14 cellular contexts compared by ENCODE assay signal in the genomic region with DNA sequence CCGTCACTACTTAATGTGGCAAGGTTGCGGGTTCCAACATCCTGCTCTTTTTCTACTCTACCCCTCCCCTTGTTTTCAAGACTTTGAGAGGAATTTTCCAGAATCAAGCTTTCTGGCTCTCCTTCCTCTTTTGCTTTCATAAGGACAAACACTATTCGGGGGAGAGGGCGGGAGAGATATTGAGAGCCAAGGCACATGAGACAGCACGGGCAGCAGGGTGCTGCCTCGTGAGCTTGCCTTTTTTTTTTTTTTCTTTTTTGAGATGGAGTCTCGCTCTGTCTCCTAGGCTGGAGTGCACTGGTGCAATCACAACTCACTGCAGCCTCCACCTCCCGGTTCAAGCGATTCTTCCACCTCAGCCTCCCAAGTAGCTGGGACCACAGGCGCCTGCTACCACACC. TPM values are rescaled to one million over a fixed set of nuclear protein-coding genes. Genes with fewer than 3 reads are reported as not detected.
DNase-seq lines count a peak whose midpoint lies in the region; ATAC-seq, FAIRE-seq and TF ChIP-seq lines count a peak whose summit lies in the region.
"Had no signal": no experiment of that assay in that cellular context is flagged by ENCODE, and none has a peak within 500 bp of the region (broad histone marks: within the 10 kb centered on the region; RNA-seq: fewer than 3 reads in every experiment).

No MANE protein-coding gene starts in this region.

- no peaks in the 10 kb centered on the region for H3K9me3 ChIP-seq in right lobe of liver
- H3K9me3 ChIP-seq in HepG2 (ENCODE audit: low read length): no peaks in the 10 kb centered on the region
- H3K9me3 ChIP-seq in neutrophil: no peaks in the 10 kb centered on the region

- peaks cover 21 to 27% (median 26%) of the 10 kb centered on the region in 3 donors for H3K4me1 Mint-ChIP-seq in T-cell

- TF ChIP-seq POLR2A in right lobe of liver (IDR thresholded peaks at IDR 0.05) (no peak), HepG2 (IDR thresholded peaks at IDR 0.05; ENCODE audit: insufficient read depth in 1 of 2, low read depth in 2 of 2, low read length in 2 of 2) (no peak), erythroblast (IDR thresholded peaks at IDR 0.05; ENCODE audit: low read length) (no peak)

- no peak for DNase-seq in right lobe of liver
- DNase-seq in HepG2 (ENCODE audit: low spot score): no peak
- DNase-seq in erythroblast (lab: John Stamatoyannopoulos, UW): peak; percentile 23 to 46
- DNase-seq in OCI-M2 (lab: John Stamatoyannopoulos, UW; ENCODE audit: unreplicated experiment): no peak
- DNase-seq in NCI-H345 (lab: John Stamatoyannopoulos, UW): no peak
- no peak for DNase-seq in SIG-M5 treated with dmso at 0.1 percent for 504 hours (lab: John Stamatoyannopoulos, UW; ENCODE audit: unreplicated experiment)
- no peak for DNase-seq in T-cell
- DNase-seq: activated gamma-delta T cell, NCI-H1436, NCI-H748 treated with DMSO at 0.1 percent for 48 hours had no signal

- no peak overlapping the region for H3K4me2 ChIP-seq in HepG2 (ENCODE audit: low read depth, low read length)
- H3K4me2 ChIP-seq: hepatocyte had no signal

- FAIRE-seq in HepG2 (lab: Jason Lieb, UNC): no peak
- FAIRE-seq: G401.6 had no signal

- TF ChIP-seq EP300 in HepG2 (IDR thresholded peaks at IDR 0.05; ENCODE audit: low read depth in 2 of 2, low read length in 2 of 2) (no peak), HepG2 (CRISPR knock-in tag; IDR thresholded peaks at IDR 0.05; ENCODE audit: borderline replicate concordance) (no peak)

- peak overlapping the region in 1 of 2 donors; percentile 6 for H3K27ac Mint-ChIP-seq in T-cell
- H3K27ac Mint-ChIP-seq: type B pancreatic cell had no signal

- CTCF ChIA-PET in HepG2 (lab: Yijun Ruan, JAX; ENCODE audit: low intra/inter-chr PET ratio, low total read pairs) (no interaction called here), T-cell (lab: Charles Lee) (interaction anchor here in 1 of 2 donors (0.7 kb wide), 1 partner anchor 206 kb away, joined by 3 read pairs; no protein-coding TSS in a partner anchor)

- no peak for TF ChIP-seq CTCF in right lobe of liver (IDR thresholded peaks at IDR 0.05)
- no peak for TF ChIP-seq CTCF in HepG2 (CRISPR knock-in tag; IDR thresholded peaks at IDR 0.05)
- TF ChIP-seq CTCF in neutrophil (IDR thresholded peaks at IDR 0.05): no peak

- no peak for ATAC-seq in right lobe of liver
- ATAC-seq in HepG2: no peak
- no peak for ATAC-seq in T-cell (replicated peaks in 1 of 4)

- no peaks in the 10 kb centered on the region for H3K27me3 Mint-ChIP-seq in T-cell

- BruUV-seq in HepG2 (replicated peaks; lab: Mats Ljungman, UMichigan): no TSS peak

- no peak overlapping the region for H3K4me3 Mint-ChIP-seq in T-cell
- H3K4me3 Mint-ChIP-seq: type B pancreatic cell had no signal

- in situ Hi-C loops in HepG2 (cut with HindIII; ENCODE audit: extremely low pct_ligation_motif_present, low pct_unique_long_range_greater_than_20kb): no loop called here

- no peak overlapping the region for H3K4me3 ChIP-seq in right lobe of liver
- H3K4me3 ChIP-seq in HepG2 (replicated peaks in 1 of 3; ENCODE audit: insufficient read depth in 1 of 3, low read depth in 2 of 3, low read length in 3 of 3): no peak overlapping the region
- peak overlapping the region in 1 of 2 experiments; percentile 15 for H3K4me3 ChIP-seq in neutrophil (ENCODE audit: low read depth in 1 of 2, low read length in 1 of 2)
- H3K4me3 ChIP-seq: hepatocyte had no signal

- no peaks in the 10 kb centered on the region for H3K36me3 ChIP-seq in right lobe of liver
- H3K36me3 ChIP-seq in HepG2 (replicated peaks in 1 of 2; ENCODE audit: control insufficient read depth in 1 of 2, insufficient read depth in 2 of 2, low read length in 2 of 2): no peaks in the 10 kb centered on the region
- no peaks in the 10 kb centered on the region for H3K36me3 ChIP-seq in neutrophil

- POLR2A ChIA-PET in HepG2 (lab: Yijun Ruan, JAX) (interaction anchor here (0.7 kb wide), 1 partner anchor 206 kb away, joined by 3 read pairs; no protein-coding TSS in a partner anchor), T-cell (lab: Charles Lee) (no interaction called here)

- no peaks in the 10 kb centered on the region for H3K79me2 ChIP-seq in HepG2 (ENCODE audit: insufficient read depth, low read length)
- H3K79me2 ChIP-seq: hepatocyte had no signal

- H3K27me3 ChIP-seq in right lobe of liver (no peaks in the 10 kb centered on the region), HepG2 (ENCODE audit: control insufficient read depth in 1 of 2, insufficient read depth in 2 of 2, low read length in 2 of 2) (peaks cover 0 to 13% of the 10 kb centered on the region in 2 experiments; a peak in 1 of 5 replicates), neutrophil (no peaks in the 10 kb centered on the region)

- no peaks in the 10 kb centered on the region for H4K20me1 ChIP-seq in HepG2 (ENCODE audit: insufficient read depth, low read length)

- no peaks in the 10 kb centered on the region for H3K9me3 Mint-ChIP-seq in T-cell
- H3K9me3 Mint-ChIP-seq: type B pancreatic cell had no signal

- no peak overlapping the region for H2AFZ ChIP-seq in HepG2 (ENCODE audit: low read length)
- H2AFZ ChIP-seq: hepatocyte had no signal

- peaks cover 3% of the 10 kb centered on the region for H3K36me3 Mint-ChIP-seq in T-cell
- H3K36me3 Mint-ChIP-seq: type B pancreatic cell had no signal

- H3K27ac ChIP-seq in right lobe of liver: peak overlapping the region in 2 of 3 donors; percentile 43 to 51
- no peak overlapping the region for H3K27ac ChIP-seq in HepG2 (ENCODE audit: extremely low read length, insufficient read depth, low read length)
- H3K27ac ChIP-seq in neutrophil: peak overlapping the region; percentile 89
- H3K27ac ChIP-seq: hepatocyte had no signal

- intact Hi-C loops in right lobe of liver (cut with DNase I): no loop called here
- intact Hi-C loops in HepG2 (cut with micrococcal nuclease; ENCODE audit: unreplicated experiment): no loop called here

- WGBS in right lobe of liver (ENCODE audit: insufficient coverage, low coverage, low lambda C conversion rate, missing lambda C conversion rate): 54% methylated on average over 7 of the region's 10 CpGs
- 65% methylated on average over 10 of the region's 10 CpGs for WGBS in HepG2 (ENCODE audit: low lambda C conversion rate)

- peaks cover 0 to 38% (median 12%) of the 10 kb centered on the region in 4 donors for H3K4me1 ChIP-seq in right lobe of liver
- H3K4me1 ChIP-seq in HepG2 (ENCODE audit: insufficient read depth, low read length): peaks cover 11% of the 10 kb centered on the region
- peaks cover 78 to 94% of the 10 kb centered on the region in 2 experiments for H3K4me1 ChIP-seq in neutrophil (ENCODE audit: control insufficient read depth in 1 of 2, insufficient read depth in 1 of 2, low read depth in 1 of 2, low read length in 1 of 2)

- no peak for TF ChIP-seq RAD21 in HepG2 (CRISPR knock-in tag; IDR thresholded peaks at IDR 0.05)

- no peak overlapping the region for H3K9ac ChIP-seq in HepG2 (ENCODE audit: insufficient read depth, low read depth, low read length)

TF ChIP-seq in HepG2, 621 proteins besides CTCF, POLR2A, EP300 and RAD21:
- no peak for TF ChIP-seq ZNF75D (CRISPR knock-in tag; IDR thresholded peaks at IDR 0.05; ENCODE audit: borderline replicate concordance)
- TF ChIP-seq ZNF44 (CRISPR knock-in tag; IDR thresholded peaks at IDR 0.05): no peak
- TF ChIP-seq, protein P1, sequence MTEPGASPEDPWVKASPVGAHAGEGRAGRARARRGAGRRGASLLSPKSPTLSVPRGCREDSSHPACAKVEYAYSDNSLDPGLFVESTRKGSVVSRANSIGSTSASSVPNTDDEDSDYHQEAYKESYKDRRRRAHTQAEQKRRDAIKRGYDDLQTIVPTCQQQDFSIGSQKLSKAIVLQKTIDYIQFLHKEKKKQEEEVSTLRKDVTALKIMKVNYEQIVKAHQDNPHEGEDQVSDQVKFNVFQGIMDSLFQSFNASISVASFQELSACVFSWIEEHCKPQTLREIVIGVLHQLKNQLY (CRISPR knock-in tag; IDR thresholded peaks at IDR 0.05): no peak
- TF ChIP-seq BRCA1 (CRISPR knock-in tag; IDR thresholded peaks at IDR 0.05): no peak

RNA-seq across cellular contexts. Expression of a gene that starts 6.8 kb away (rescaled TPM):
- total RNA-seq in right lobe of liver (10 to 100 TPM in 4 of 6 experiments, 1 to 10 TPM in 2; 6.8 to 57.8 (median 20.8) TPM), HepG2 (2016; rRNA removed; fragmentation: Illumina TruSeq; extraction: Trizol) (0.87 and 1.2 TPM in 2 replicates), T-cell (10 to 100 TPM; 48.7 to 99.2 (median 93.9) TPM)
- total RNA-seq in HepG2 (2016; cell fraction: cytosol; rRNA removed; fragmentation: Illumina TruSeq; extraction: Trizol; ENCODE audit: low read depth): 0.18 and 0.20 TPM in 2 replicates
- 0.36 and 0.80 TPM in 2 replicates for total RNA-seq in HepG2 (2016; cell fraction: insoluble cytoplasmic fraction; rRNA removed; fragmentation: Illumina TruSeq; extraction: Trizol)
- 0.34 and 0.37 TPM in 2 replicates for total RNA-seq in HepG2 (2016; cell fraction: membrane; rRNA removed; fragmentation: Illumina TruSeq; extraction: Trizol)
- total RNA-seq in HepG2 (2016; cell fraction: nucleus; rRNA removed; fragmentation: Illumina TruSeq; extraction: Trizol): 0.88 and 1.3 TPM in 2 replicates
- polyA plus RNA-seq in HepG2 (2011; rRNA removed): 10.9 and 13.3 TPM in 2 replicates
- polyA plus RNA-seq in HepG2 (2011; cell fraction: cytosol; rRNA removed): 3.7 and 4.8 TPM in 2 replicates
- 27.2 and 51.8 TPM in 2 replicates for polyA plus RNA-seq in HepG2 (2011; cell fraction: nucleus; rRNA removed)
- polyA plus RNA-seq in HepG2 (2012): 9.2 and 16.4 TPM in 2 replicates
- 0.06 and 0.09 TPM in 2 replicates for polyA plus RNA-seq in HepG2 (2016; cell fraction: cytosol; fragmentation: Illumina TruSeq; extraction: Trizol; ENCODE audit: low read depth)
- polyA plus RNA-seq in HepG2 (2016; cell fraction: insoluble cytoplasmic fraction; fragmentation: Illumina TruSeq; extraction: Trizol; ENCODE audit: low read depth): 0.51 and 0.97 TPM in 2 replicates
- 0.21 and 0.44 TPM in 2 replicates for polyA plus RNA-seq in HepG2 (2016; cell fraction: membrane; fragmentation: Illumina TruSeq; extraction: Trizol; ENCODE audit: low read depth)
- 1.6 and 4.3 TPM in 2 replicates for polyA plus RNA-seq in HepG2 (2016; cell fraction: nucleus; fragmentation: Illumina TruSeq; extraction: Trizol; ENCODE audit: insufficient read depth, low read depth)
- polyA minus RNA-seq in HepG2 (2011; rRNA and poly(A)+ RNA removed; ENCODE audit: low replicate concordance): 10.8 and 22.0 TPM in 2 replicates
- polyA minus RNA-seq in HepG2 (2011; cell fraction: cytosol; rRNA and poly(A)+ RNA removed): 4.5 and 7.2 TPM in 2 replicates
- polyA minus RNA-seq in HepG2 (2011; cell fraction: nucleus; rRNA and poly(A)+ RNA removed): 12.1 and 13.3 TPM in 2 replicates

Comparison
In these comparisons a context has a peak if more than half of its experiments do, and no peak if none do; other contexts are left out.
1. DNase-seq: peak in erythroblast (2 of 2); none in right lobe of liver (0 of 3), HepG2 (single experiment), OCI-M2 (single experiment), NCI-H345 (single experiment), SIG-M5 treated with dmso at 0.1 percent for 504 hours (single experiment) and T-cell (0 of 34).